ENCODE assay signal across 1 cellular context in genomic region chr22:30289126-30289979, GRCh38.
TF ChIP-seq lines count a peak whose summit lies in the region.

TSS of gene CASTOR1 (minus strand) at chr22:30289505. CDS start at chr22:30289497, 8 bp downstream.

TF ChIP-seq in GM12878, 131 proteins besides CTCF, POLR2A, EP300 and RAD21 (continued from another document):
- TF ChIP-seq USF1 (IDR thresholded peaks at IDR 0.05; ENCODE audit: borderline replicate concordance, extremely low read length, insufficient read depth, low read depth, low read length) (no peak), POLR2AphosphoS5 (IDR thresholded peaks at IDR 0.05; ENCODE audit: low read length) (no peak), GABPA (IDR thresholded peaks at IDR 0.05; ENCODE audit: low read depth) (no peak)
- TF ChIP-seq, protein P1, sequence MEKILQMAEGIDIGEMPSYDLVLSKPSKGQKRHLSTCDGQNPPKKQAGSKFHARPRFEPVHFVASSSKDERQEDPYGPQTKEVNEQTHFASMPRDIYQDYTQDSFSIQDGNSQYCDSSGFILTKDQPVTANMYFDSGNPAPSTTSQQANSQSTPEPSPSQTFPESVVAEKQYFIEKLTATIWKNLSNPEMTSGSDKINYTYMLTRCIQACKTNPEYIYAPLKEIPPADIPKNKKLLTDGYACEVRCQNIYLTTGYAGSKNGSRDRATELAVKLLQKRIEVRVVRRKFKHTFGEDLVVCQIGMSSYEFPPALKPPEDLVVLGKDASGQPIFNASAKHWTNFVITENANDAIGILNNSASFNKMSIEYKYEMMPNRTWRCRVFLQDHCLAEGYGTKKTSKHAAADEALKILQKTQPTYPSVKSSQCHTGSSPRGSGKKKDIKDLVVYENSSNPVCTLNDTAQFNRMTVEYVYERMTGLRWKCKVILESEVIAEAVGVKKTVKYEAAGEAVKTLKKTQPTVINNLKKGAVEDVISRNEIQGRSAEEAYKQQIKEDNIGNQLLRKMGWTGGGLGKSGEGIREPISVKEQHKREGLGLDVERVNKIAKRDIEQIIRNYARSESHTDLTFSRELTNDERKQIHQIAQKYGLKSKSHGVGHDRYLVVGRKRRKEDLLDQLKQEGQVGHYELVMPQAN (conservative IDR thresholded peaks at IDR 0.05), result peak; percentile 81
